Comparison of ENCODE assay signal across 30 cellular contexts in genomic region chr20:9348316-9348715, GRCh38.
"Had no signal": no experiment of that assay in that cellular context is flagged by ENCODE, and none has a peak within 500 bp of the region (broad histone marks: within the 10 kb centered on the region; RNA-seq: fewer than 3 reads in every experiment).

No MANE protein-coding gene starts in this region.

- H3K36me3 Mint-ChIP-seq: natural killer cell treated with Interleukin-12 subunit alpha and Interleukin-12 subunit beta and Interleukin-15 and Interleukin-18, amount 100 ng/mL, for 72 hours; stimulated activated effector memory CD8-positive, alpha-beta T cell treated with anti-CD3 and anti-CD28 coated beads, Interleukin-12 subunit alpha, Interleukin-12 subunit beta, amount 100 ng/mL, for 72 hours had no signal

- H3K27ac ChIP-seq: breast epithelium, epithelial cell of prostate, esophagus squamous epithelium, lower lobe of right lung, ovary, skin epidermis, thyroid gland, upper lobe of left lung had no signal

- ATAC-seq: activated CD8-positive, alpha-beta T cell treated with anti-CD3 and anti-CD28 coated beads for 36 hours; activated T-cell treated with anti-CD3 and anti-CD28 coated beads, Interleukin-2, amount 50 U/mL, for 4 hours; activated T-helper 17 cell treated with anti-CD3 and anti-CD28 coated beads, Interleukin-2, amount 50 U/mL, for 72 hours; left lobe of liver; lower lobe of right lung; mucosa of descending colon; natural killer cell treated with Interleukin-12 subunit alpha and Interleukin-12 subunit beta and Interleukin-15 and Interleukin-18, amount 100 ng/mL, for 72 hours; sciatic nerve; stimulated activated effector memory CD8-positive, alpha-beta T cell treated with anti-CD3 and anti-CD28 coated beads, Interleukin-12 subunit alpha, Interleukin-12 subunit beta, amount 100 ng/mL, for 72 hours; T-helper 17 cell had no signal

- H3K9me3 Mint-ChIP-seq: activated CD8-positive, alpha-beta T cell treated with anti-CD3 and anti-CD28 coated beads for 36 hours; activated T-cell treated with anti-CD3 and anti-CD28 coated beads, Interleukin-2, amount 50 U/mL, for 4 hours; activated T-helper 17 cell treated with anti-CD3 and anti-CD28 coated beads, Interleukin-2, amount 50 U/mL, for 72 hours; stimulated activated naive CD8-positive, alpha-beta T cell treated with anti-CD3 and anti-CD28 coated beads, Interleukin-15, Interleukin-2, amounts not matched to agents 100 ng/mL and 50 ng/mL, for 24 hours had no signal

- H3K27ac Mint-ChIP-seq: activated CD8-positive, alpha-beta T cell treated with anti-CD3 and anti-CD28 coated beads for 36 hours; activated T-helper 17 cell treated with anti-CD3 and anti-CD28 coated beads, Interleukin-2, amount 50 U/mL, for 72 hours; natural killer cell treated with Interleukin-12 subunit alpha and Interleukin-12 subunit beta and Interleukin-15 and Interleukin-18, amount 100 ng/mL, for 72 hours; progenitor cell of endocrine pancreas; stimulated activated effector memory CD8-positive, alpha-beta T cell treated with anti-CD3 and anti-CD28 coated beads, Interleukin-12 subunit alpha, Interleukin-12 subunit beta, amount 100 ng/mL, for 72 hours; stimulated activated naive CD8-positive, alpha-beta T cell treated with anti-CD3 and anti-CD28 coated beads, Interleukin-15, Interleukin-2, amounts not matched to agents 100 ng/mL and 50 ng/mL, for 24 hours; T-helper 17 cell had no signal

- H3K9me3 ChIP-seq: breast epithelium, esophagus squamous epithelium, lower lobe of right lung, mucosa of descending colon, ovary, thyroid gland, upper lobe of left lung had no signal

- H3K4me3 ChIP-seq: breast epithelium, esophagus squamous epithelium, lower lobe of right lung, mucosa of descending colon, ovary, skin epidermis, thyroid gland, upper lobe of left lung had no signal

- H3K27me3 Mint-ChIP-seq: activated CD8-positive, alpha-beta T cell treated with anti-CD3 and anti-CD28 coated beads for 36 hours; activated T-helper 17 cell treated with anti-CD3 and anti-CD28 coated beads, Interleukin-2, amount 50 U/mL, for 72 hours; central memory CD8-positive, alpha-beta T cell; progenitor cell of endocrine pancreas; stimulated activated naive CD8-positive, alpha-beta T cell treated with anti-CD3 and anti-CD28 coated beads, Interleukin-15, Interleukin-2, amounts not matched to agents 100 ng/mL and 50 ng/mL, for 24 hours; T-helper 17 cell had no signal

- H3K4me1 ChIP-seq: breast epithelium had no signal

- H3K4me3 Mint-ChIP-seq: activated CD8-positive, alpha-beta T cell treated with anti-CD3 and anti-CD28 coated beads for 36 hours; activated T-cell treated with anti-CD3 and anti-CD28 coated beads, Interleukin-2, amount 50 U/mL, for 4 hours; activated T-helper 17 cell treated with anti-CD3 and anti-CD28 coated beads, Interleukin-2, amount 50 U/mL, for 72 hours; central memory CD8-positive, alpha-beta T cell; natural killer cell treated with Interleukin-12 subunit alpha and Interleukin-12 subunit beta and Interleukin-15 and Interleukin-18, amount 100 ng/mL, for 72 hours; stimulated activated effector memory CD8-positive, alpha-beta T cell treated with anti-CD3 and anti-CD28 coated beads, Interleukin-12 subunit alpha, Interleukin-12 subunit beta, amount 100 ng/mL, for 72 hours; stimulated activated naive CD8-positive, alpha-beta T cell treated with anti-CD3 and anti-CD28 coated beads, Interleukin-15, Interleukin-2, amounts not matched to agents 100 ng/mL and 50 ng/mL, for 24 hours; T-helper 17 cell had no signal

- DNase-seq: activated CD4-positive, alpha-beta T cell treated with anti-CD3 and anti-CD28 coated beads for 1 hour; activated CD4-positive, alpha-beta T cell treated with anti-CD3 and anti-CD28 coated beads, Interleukin-2, amount 50 U/mL, for 1 hour; activated CD8-positive, alpha-beta T cell treated with anti-CD3 and anti-CD28 coated beads for 36 hours; activated gamma-delta T cell treated with Interleukin-2 at 50 U/mL for 16 hours; activated naive CD4-positive, alpha-beta T cell treated with anti-CD3 and anti-CD28 coated beads, Interleukin-2, amount 50 U/mL, for 16 hours; activated T-cell treated with anti-CD3 and anti-CD28 coated beads, Interleukin-2, amount 50 U/mL, for 4 hours; amygdala; effector CD4-positive, alpha-beta T cell; esophagus squamous epithelium; foreskin melanocyte; kidney glomerular epithelial cell; lower lobe of right lung; mucosa of descending colon; ovary; stimulated activated CD4-positive, alpha-beta T cell treated with anti-CD3 and anti-CD28 coated beads, Interleukin-4, amount 100 ng/mL, for 24 hours; T-helper 17 cell; T1000; thyroid gland; upper lobe of left lung had no signal

- H3K27me3 ChIP-seq: breast epithelium, esophagus squamous epithelium, ovary, thyroid gland, upper lobe of left lung had no signal

- H3K36me3 ChIP-seq: breast epithelium, esophagus squamous epithelium, lower lobe of right lung, ovary, thyroid gland, upper lobe of left lung had no signal

- H3K4me1 Mint-ChIP-seq: activated T-helper 17 cell treated with anti-CD3 and anti-CD28 coated beads, Interleukin-2, amount 50 U/mL, for 72 hours; central memory CD8-positive, alpha-beta T cell; stimulated activated effector memory CD8-positive, alpha-beta T cell treated with anti-CD3 and anti-CD28 coated beads, Interleukin-12 subunit alpha, Interleukin-12 subunit beta, amount 100 ng/mL, for 72 hours; T-helper 17 cell had no signal
